Comparison of ENCODE assay signal across 24 cellular contexts in genomic region chr13:45897562-45897961, GRCh38. TPM values are rescaled to one million over a fixed set of nuclear protein-coding genes. Genes with fewer than 3 reads are reported as not detected.
DNase-seq lines count a peak whose midpoint lies in the region; ATAC-seq and TF ChIP-seq lines count a peak whose summit lies in the region.
"Had no signal": no experiment of that assay in that cellular context is flagged by ENCODE, and none has a peak within 500 bp of the region (broad histone marks: within the 10 kb centered on the region; RNA-seq: fewer than 3 reads in every experiment).

No MANE protein-coding gene starts in this region.

- TF ChIP-seq CTCF in HEK293 (tag by site-specific recombination; IDR thresholded peaks at IDR 0.05): no peak
- TF ChIP-seq CTCF in nephron (IDR thresholded peaks at IDR 0.05; ENCODE audit: unreplicated experiment in 3 of 3): no peak

- no peak for ATAC-seq in activated naive CD4-positive, alpha-beta T cell treated with anti-CD3 and anti-CD28 coated beads, Interleukin-2, amount 50 U/mL, for 72 hours
- ATAC-seq: GM12878 had no signal

- no peak overlapping the region for H3K4me3 ChIP-seq in HEK293 (ENCODE audit: low read depth, low read length)
- H3K4me3 ChIP-seq in SK-N-MC: peak overlapping the region; percentile 54
- H3K4me3 ChIP-seq: BLaER1, GM12878 had no signal

- H3K9me3 ChIP-seq in HEK293 (ENCODE audit: control insufficient read depth, insufficient read depth, low read depth, low read length) (no peaks in the 10 kb centered on the region), SK-N-MC (ENCODE audit: low read depth, low read length) (no peaks in the 10 kb centered on the region)
- H3K9me3 ChIP-seq: BE2C, BLaER1 had no signal

- no peaks in the 10 kb centered on the region for H3K36me3 Mint-ChIP-seq in nephron (ENCODE audit: low read depth)
- H3K36me3 Mint-ChIP-seq in activated naive CD4-positive, alpha-beta T cell treated with anti-CD3 and anti-CD28 coated beads, Interleukin-2, amount 50 U/mL, for 72 hours: no peaks in the 10 kb centered on the region
- no peaks in the 10 kb centered on the region for H3K36me3 Mint-ChIP-seq in activated T-cell treated with anti-CD3 and anti-CD28 coated beads, Interleukin-2, amount 50 U/mL, for 24 hours (ENCODE audit: low read depth)
- H3K36me3 Mint-ChIP-seq: CD14-positive monocyte; CD4-positive, alpha-beta memory T cell; CD4-positive, CD25-positive, alpha-beta regulatory T cell had no signal

- H3K9me3 Mint-ChIP-seq in nephron: no peaks in the 10 kb centered on the region
- H3K9me3 Mint-ChIP-seq in activated naive CD4-positive, alpha-beta T cell treated with anti-CD3 and anti-CD28 coated beads, Interleukin-2, amount 50 U/mL, for 72 hours: no peaks in the 10 kb centered on the region
- H3K9me3 Mint-ChIP-seq in activated T-cell treated with anti-CD3 and anti-CD28 coated beads, Interleukin-2, amount 50 U/mL, for 24 hours: no peaks in the 10 kb centered on the region

- H3K4me1 ChIP-seq in HEK293 (ENCODE audit: control insufficient read depth, insufficient read depth, low read length): 0 out of 2 replicates have a peak, but pooled peaks cover 3% of the 10 kb centered on the region
- H3K4me1 ChIP-seq: BE2C, BLaER1 had no signal

- peak overlapping the region; percentile 53 to 86 (median 80) for H3K27ac Mint-ChIP-seq in nephron
- peak overlapping the region in 1 of 2 donors; percentile 7 for H3K27ac Mint-ChIP-seq in activated naive CD4-positive, alpha-beta T cell treated with anti-CD3 and anti-CD28 coated beads, Interleukin-2, amount 50 U/mL, for 72 hours
- no peak overlapping the region for H3K27ac Mint-ChIP-seq in activated T-cell treated with anti-CD3 and anti-CD28 coated beads, Interleukin-2, amount 50 U/mL, for 24 hours
- H3K27ac Mint-ChIP-seq: CD8-positive, alpha-beta memory T cell had no signal

- H3K9ac ChIP-seq in SK-N-MC (ENCODE audit: insufficient read length): peak overlapping the region; percentile 73
- H3K9ac ChIP-seq: BLaER1 had no signal

- H3K4me3 Mint-ChIP-seq in nephron: peak overlapping the region in 1 of 3 experiments; percentile 7
- H3K4me3 Mint-ChIP-seq in activated T-cell treated with anti-CD3 and anti-CD28 coated beads, Interleukin-2, amount 50 U/mL, for 24 hours: no peak overlapping the region
- H3K4me3 Mint-ChIP-seq: CD14-positive monocyte; CD4-positive, alpha-beta memory T cell; CD8-positive, alpha-beta memory T cell had no signal

- H3K4me1 Mint-ChIP-seq in nephron: peaks cover 48% of the 10 kb centered on the region
- H3K4me1 Mint-ChIP-seq in activated T-cell treated with anti-CD3 and anti-CD28 coated beads, Interleukin-2, amount 50 U/mL, for 24 hours (ENCODE audit: low read depth): no peaks in the 10 kb centered on the region
- H3K4me1 Mint-ChIP-seq: CD4-positive, alpha-beta memory T cell; CD4-positive, CD25-positive, alpha-beta regulatory T cell; CD8-positive, alpha-beta memory T cell had no signal

- no peaks in the 10 kb centered on the region for H3K36me3 ChIP-seq in HEK293 (ENCODE audit: control insufficient read depth in 2 of 2, insufficient read depth in 1 of 2, low read length in 2 of 2)
- no peaks in the 10 kb centered on the region for H3K36me3 ChIP-seq in SK-N-MC (ENCODE audit: insufficient read depth, low read length)
- H3K36me3 ChIP-seq: BE2C, BLaER1 had no signal

- DNase-seq in SK-N-MC (ENCODE audit: low read depth, low spot score): no peak
- no peak for DNase-seq in activated naive CD4-positive, alpha-beta T cell treated with anti-CD3 and anti-CD28 coated beads, Interleukin-2, amount 50 U/mL, for 72 hours (ENCODE audit: low spot score in 2 of 2)
- no peak for DNase-seq in activated T-cell treated with anti-CD3 and anti-CD28 coated beads, Interleukin-2, amount 50 U/mL, for 24 hours
- DNase-seq: 8988T; ACHN; BE2C; C1 segment of cervical spinal cord; CD4-positive, alpha-beta memory T cell; CD4-positive, CD25-positive, alpha-beta regulatory T cell; CD8-positive, alpha-beta memory T cell; COR-L47; DMS 273 treated with DMSO at 0.1 percent for 48 hours; DMS153; DMS53; DMS79; DND-41; EL; GDM1 had no signal

- POLR2A ChIA-PET in HEK293 (lab: Yijun Ruan, JAX): no interaction called here

- H3K27ac ChIP-seq in HEK293 (ENCODE audit: extremely low read depth, low read depth, low read length) (no peak overlapping the region), SK-N-MC (peak overlapping the region; percentile 99)
- H3K27ac ChIP-seq: BLaER1 had no signal

- CTCF ChIA-PET in HEK293 (lab: Yijun Ruan, JAX): no interaction called here

- peaks cover under 1% of the 10 kb centered on the region for H3K27me3 Mint-ChIP-seq in nephron (ENCODE audit: low read depth)
- peaks cover 11% of the 10 kb centered on the region for H3K27me3 Mint-ChIP-seq in activated T-cell treated with anti-CD3 and anti-CD28 coated beads, Interleukin-2, amount 50 U/mL, for 24 hours

TF ChIP-seq in HEK293, 187 proteins besides CTCF, POLR2A, EP300 and RAD21:
- peak; percentile 75 for TF ChIP-seq ZFP3 (tag by site-specific recombination; IDR thresholded peaks at IDR 0.05; ENCODE audit: low read depth)
- no peak for TF ChIP-seq ZNF837 (tag by site-specific recombination; IDR thresholded peaks at IDR 0.05)
- TF ChIP-seq ZNF560 (tag by site-specific recombination; IDR thresholded peaks at IDR 0.05; ENCODE audit: borderline replicate concordance): no peak
- no peak for TF ChIP-seq ZNF433 (tag by site-specific recombination; IDR thresholded peaks at IDR 0.05; ENCODE audit: low read depth)

RNA-seq across cellular contexts. Expression of gene SIAH3, which starts 46.0 kb away (rescaled TPM):
- total RNA-seq in activated naive CD4-positive, alpha-beta T cell treated with anti-CD3 and anti-CD28 coated beads, Interleukin-2, amount 50 U/mL, for 72 hours: under 1 TPM; 0.02 to 0.31 TPM
- total RNA-seq: CD4-positive, CD25-positive, alpha-beta regulatory T cell; G401; GM12878 had no signal
